ENCODE assay signal across 1 cellular context in genomic region chr2:112156152-112156986, GRCh38.
TF ChIP-seq lines count a peak whose summit lies in the region.

No MANE protein-coding gene starts in this region.

TF ChIP-seq in GM23338, 12 proteins besides CTCF, POLR2A, EP300 and RAD21 (continued from another document):
- TF ChIP-seq ZNF462 (CRISPR knock-in tag; IDR thresholded peaks at IDR 0.05) = no peak
